Comparison of ENCODE assay signal across 1 cellular context in genomic region chr17:35138218-35138617, GRCh38.
TF ChIP-seq lines count a peak whose summit lies in the region.

No MANE protein-coding gene starts in this region.

TF ChIP-seq in K562, 482 proteins besides CTCF, POLR2A, EP300 and RAD21:
- TF ChIP-seq ZNF197 (CRISPR knock-in tag; IDR thresholded peaks at IDR 0.05; ENCODE audit: low read depth) (no peak), ZBTB11 (CRISPR knock-in tag; IDR thresholded peaks at IDR 0.05) (no peak), E2F8 (IDR thresholded peaks at IDR 0.05; ENCODE audit: low read depth, partially characterized antibody) (no peak), SRSF3 (IDR thresholded peaks at IDR 0.05; ENCODE audit: insufficient read depth, low read length) (no peak), DPF2 (IDR thresholded peaks at IDR 0.05) (no peak), ETV6 (IDR thresholded peaks at IDR 0.05; ENCODE audit: borderline replicate concordance in 1 of 2, low read depth in 2 of 2, low read length in 1 of 2) (no peak), ETV6 (CRISPR knock-in tag; IDR thresholded peaks at IDR 0.05; ENCODE audit: borderline replicate concordance) (no peak), CBFA2T3 (IDR thresholded peaks at IDR 0.05) (peak; percentile 82), SMARCB1 (IDR thresholded peaks at IDR 0.05; ENCODE audit: insufficient read length, low read depth) (no peak), ZNF318 (IDR thresholded peaks at IDR 0.05; ENCODE audit: borderline replicate concordance in 1 of 2, low read depth in 1 of 2) (no peak)
TF ChIP-seq in K562: peak in this region for 1.
